In the genomic region with DNA sequence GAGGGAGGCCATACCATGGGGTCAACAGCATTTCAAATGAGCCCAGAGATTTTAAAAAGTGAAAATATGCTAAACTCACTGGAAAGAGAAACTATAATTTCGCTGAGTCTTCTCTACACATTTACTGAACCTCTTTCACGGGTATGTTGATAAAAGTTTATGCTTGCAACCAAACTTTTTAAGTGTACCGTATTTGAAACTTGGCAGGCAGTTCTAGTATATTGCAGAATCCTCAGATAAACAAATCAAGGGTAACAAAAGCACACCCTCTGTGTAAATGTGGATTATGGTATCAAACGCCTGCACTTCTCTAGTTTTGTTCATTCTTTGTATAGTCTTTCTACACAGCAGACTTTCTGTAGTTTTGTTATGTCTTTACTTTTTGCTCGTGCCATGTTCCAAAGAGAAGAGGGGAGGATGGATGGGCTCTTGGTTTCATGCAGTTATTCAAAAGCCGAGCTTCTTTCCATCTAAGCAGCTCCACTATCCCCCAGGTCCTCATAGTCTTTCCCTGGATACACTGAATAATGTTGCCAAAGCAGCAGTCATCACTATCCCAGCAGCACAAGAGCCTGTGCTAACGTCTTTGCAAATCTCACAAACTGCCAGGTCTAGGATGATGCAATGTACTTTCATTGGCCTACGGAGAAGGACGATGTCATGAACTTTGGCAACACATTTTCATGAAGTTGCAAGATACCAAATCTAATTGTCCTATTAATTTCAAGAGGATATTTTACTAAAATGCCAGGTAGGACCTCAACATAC, we compare ENCODE assay signal across 1 cellular context.
TF ChIP-seq lines count a peak whose summit lies in the region.

No MANE protein-coding gene starts in this region.

TF ChIP-seq in WTC11, 78 proteins besides CTCF, POLR2A, EP300 and RAD21 (continued from another document):
- no peak for TF ChIP-seq PRDM15 (CRISPR knock-in tag; IDR thresholded peaks at IDR 0.05)
